Comparison of ENCODE assay signal across 20 cellular contexts in genomic region chr3:186386883-186387560, GRCh38.
"Had no signal": no experiment of that assay in that cellular context is flagged by ENCODE, and none has a peak within 500 bp of the region (broad histone marks: within the 10 kb centered on the region; RNA-seq: fewer than 3 reads in every experiment).

No MANE protein-coding gene starts in this region.

- ATAC-seq: activated CD8-positive, alpha-beta T cell treated with anti-CD3 and anti-CD28 coated beads for 36 hours; effector memory CD8-positive, alpha-beta T cell; left colon; lower lobe of right lung; sciatic nerve had no signal

- H3K36me3 ChIP-seq: cardiac muscle cell, lower lobe of right lung, tibial nerve, uterus had no signal

- H3K27me3 ChIP-seq: cardiac muscle cell, tibial nerve, uterus had no signal

- H3K4me1 Mint-ChIP-seq: activated naive CD4-positive, alpha-beta T cell treated with anti-CD3 and anti-CD28 coated beads, Interleukin-2, amount 50 U/mL, for 24 hours; mesothelial cell of epicardium; nephron had no signal

- H3K9ac ChIP-seq: parathyroid adenoma had no signal

- H3K4me3 Mint-ChIP-seq: activated CD8-positive, alpha-beta T cell treated with anti-CD3 and anti-CD28 coated beads for 36 hours; activated naive CD4-positive, alpha-beta T cell treated with anti-CD3 and anti-CD28 coated beads, Interleukin-2, amount 50 U/mL, for 24 hours; activated T-cell treated with anti-CD3 and anti-CD28 coated beads, Interleukin-2, amount 50 U/mL, for 24 hours; effector memory CD8-positive, alpha-beta T cell; mesothelial cell of epicardium; nephron had no signal

- DNase-seq: activated CD4-positive, CD25-positive, alpha-beta regulatory T cell treated with anti-CD3 and anti-CD28 coated beads, Interleukin-2, amount 50 U/mL, for 72 hours; activated CD8-positive, alpha-beta T cell treated with anti-CD3 and anti-CD28 coated beads for 36 hours; activated effector memory CD4-positive, alpha-beta T cell treated with anti-CD3 and anti-CD28 coated beads, Interleukin-2, amount 50 U/mL, for 16 hours; activated T-cell treated with anti-CD3 and anti-CD28 coated beads, Interleukin-2, amount 50 U/mL, for 24 hours; effector memory CD8-positive, alpha-beta T cell; foreskin fibroblast; islet precursor cell; left colon; lower lobe of right lung; stimulated activated naive CD4-positive, alpha-beta T cell treated with Interleukin-2 at 50 U/mL for 16 hours; T1000; uterus had no signal

- H3K27ac Mint-ChIP-seq: activated CD8-positive, alpha-beta T cell treated with anti-CD3 and anti-CD28 coated beads for 36 hours; activated naive CD4-positive, alpha-beta T cell treated with anti-CD3 and anti-CD28 coated beads, Interleukin-2, amount 50 U/mL, for 24 hours; activated T-cell treated with anti-CD3 and anti-CD28 coated beads, Interleukin-2, amount 50 U/mL, for 24 hours; effector memory CD8-positive, alpha-beta T cell; mesothelial cell of epicardium; nephron had no signal

- H3K27ac ChIP-seq: cardiac muscle cell, lower lobe of right lung, parathyroid adenoma, tibial nerve, uterus, VCaP had no signal

- H3K9me3 ChIP-seq: lower lobe of right lung, uterus had no signal

- H3K9me3 Mint-ChIP-seq: activated CD8-positive, alpha-beta T cell treated with anti-CD3 and anti-CD28 coated beads for 36 hours; activated naive CD4-positive, alpha-beta T cell treated with anti-CD3 and anti-CD28 coated beads, Interleukin-2, amount 50 U/mL, for 24 hours; activated T-cell treated with anti-CD3 and anti-CD28 coated beads, Interleukin-2, amount 50 U/mL, for 24 hours; mesothelial cell of epicardium; nephron had no signal

- H2AFZ ChIP-seq: parathyroid adenoma had no signal

- H3K4me1 ChIP-seq: parathyroid adenoma, uterus had no signal

- H3K79me2 ChIP-seq: parathyroid adenoma had no signal

- H3K4me3 ChIP-seq: cardiac muscle cell, lower lobe of right lung, tibial nerve, uterus had no signal

- H3K27me3 Mint-ChIP-seq: activated naive CD4-positive, alpha-beta T cell treated with anti-CD3 and anti-CD28 coated beads, Interleukin-2, amount 50 U/mL, for 24 hours had no signal

- H3K36me3 Mint-ChIP-seq: activated naive CD4-positive, alpha-beta T cell treated with anti-CD3 and anti-CD28 coated beads, Interleukin-2, amount 50 U/mL, for 24 hours; mesothelial cell of epicardium had no signal
